In the genomic region with DNA sequence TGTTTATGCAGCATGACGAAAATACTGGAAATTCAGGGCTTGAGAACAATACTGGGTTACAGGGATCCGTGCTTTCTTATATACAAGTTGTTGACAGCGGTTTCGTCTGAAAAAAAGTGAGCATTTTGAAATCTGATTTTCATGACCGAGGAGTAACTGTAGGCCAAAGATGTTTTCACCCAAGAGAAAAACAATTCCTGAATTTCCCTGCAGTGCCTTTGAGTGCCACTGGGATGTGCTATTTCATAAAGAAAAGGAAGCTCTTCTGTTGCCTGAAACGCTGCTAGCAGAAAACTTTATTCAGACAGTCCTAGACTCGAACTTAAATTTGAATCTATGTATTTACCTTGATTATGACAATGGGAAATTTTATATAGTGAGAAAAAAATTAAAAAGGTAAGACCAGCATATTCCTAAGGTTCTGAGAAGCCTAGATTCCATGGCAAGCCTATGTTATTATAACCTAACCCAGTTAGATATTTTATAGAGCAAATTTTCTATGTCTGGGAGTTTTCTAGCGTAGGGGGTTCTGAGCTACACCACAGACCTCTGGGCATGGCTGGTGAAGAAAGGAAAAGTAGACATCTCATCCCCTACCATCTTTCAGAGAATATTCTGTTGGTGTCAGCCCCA, we compare ENCODE assay signal across 8 cellular contexts. TPM values are rescaled to one million over a fixed set of nuclear protein-coding genes. Genes with fewer than 3 reads are reported as not detected.
DNase-seq lines count a peak whose midpoint lies in the region; ATAC-seq and TF ChIP-seq lines count a peak whose summit lies in the region.

No MANE protein-coding gene starts in this region.

- peak; percentile 86 for TF ChIP-seq CTCF in 22Rv1 (IDR thresholded peaks at IDR 0.05)

- no peak overlapping the region for H3K23ac ChIP-seq in neuronal stem cell (ENCODE audit: low read depth, low read length, poor library complexity)

- no peak overlapping the region for H2BK5ac ChIP-seq in neuronal stem cell (ENCODE audit: low read length)

- intact Hi-C loops in activated T-helper 1 cell treated with anti-CD3 and anti-CD28 coated beads, Interleukin-12 subunit alpha, Interleukin-12 subunit beta, Interleukin-2, Interleukin-4 antibody, amounts not matched to agents 30 ng/mL and 10 ng/mL and 1 ng/mL, durations not matched to agents 14 hours and 24 hours and 36 hours (cut with micrococcal nuclease) = loop anchor here (1.0 to 10.0 kb wide), 10 partner anchors 232 to 1089 kb away; a partner anchor contains a TSS

- H4K91ac ChIP-seq in neuronal stem cell (ENCODE audit: low read depth, low read length, poor library complexity) = no peak overlapping the region

- H3K27ac ChIP-seq in 22Rv1 = no peak overlapping the region
- no peak overlapping the region for H3K27ac ChIP-seq in neuronal stem cell (replicated peaks; ENCODE audit: low read length)

- no peak overlapping the region for H2AK5ac ChIP-seq in neuronal stem cell (ENCODE audit: low read depth, low read length)

- H3K4me1 Mint-ChIP-seq in activated T-helper 1 cell treated with anti-CD3 and anti-CD28 coated beads, Interleukin-12 subunit alpha, Interleukin-12 subunit beta, Interleukin-2, Interleukin-4 antibody, amounts not matched to agents 30 ng/mL and 10 ng/mL and 1 ng/mL, durations not matched to agents 14 hours and 24 hours and 36 hours (ENCODE audit: low read depth) = peaks cover 7% of the 10 kb centered on the region

- no peak overlapping the region for H3K4me2 ChIP-seq in neuronal stem cell (ENCODE audit: insufficient read depth, low read length, poor library complexity, severe bottlenecking)

- H3K4me1 ChIP-seq in neuronal stem cell (ENCODE audit: control insufficient read depth in 2 of 2, insufficient read depth in 1 of 2, low read depth in 1 of 2, low read length in 2 of 2) = peaks cover 2% of the 10 kb centered on the region in 2 donors

- H2AFZ ChIP-seq in neuronal stem cell (ENCODE audit: low read length) = peak overlapping the region; percentile 78

- DNase-seq in G401 (ENCODE audit: low spot score) (peak; percentile 85), NCI-H2196 (lab: John Stamatoyannopoulos, UW; ENCODE audit: unreplicated experiment) (peak; percentile 81), fibroblast of the conjunctiva (ENCODE audit: low read depth) (peak; percentile 47), neuronal stem cell (ENCODE audit: low spot score) (peak; percentile 44)
- DNase-seq in activated CD4-positive, alpha-beta T cell treated with anti-CD3 and anti-CD28 coated beads, Interleukin-2, amount 50 U/mL, for 48 hours = peak; percentile 21 to 39
- no peak for DNase-seq in activated T-helper 1 cell treated with anti-CD3 and anti-CD28 coated beads, Interleukin-12 subunit alpha, Interleukin-12 subunit beta, Interleukin-2, Interleukin-4 antibody, amounts not matched to agents 30 ng/mL and 10 ng/mL and 1 ng/mL, durations not matched to agents 14 hours and 24 hours and 36 hours (ENCODE audit: low spot score)

- no peak overlapping the region for H3K18ac ChIP-seq in neuronal stem cell (ENCODE audit: low read length)

- H3K27ac Mint-ChIP-seq in activated T-helper 1 cell treated with anti-CD3 and anti-CD28 coated beads, Interleukin-12 subunit alpha, Interleukin-12 subunit beta, Interleukin-2, Interleukin-4 antibody, amounts not matched to agents 30 ng/mL and 10 ng/mL and 1 ng/mL, durations not matched to agents 14 hours and 24 hours and 36 hours = no peak overlapping the region

- no peak overlapping the region for H2BK12ac ChIP-seq in neuronal stem cell (ENCODE audit: low read length)

- no peak overlapping the region for H3K4ac ChIP-seq in neuronal stem cell (ENCODE audit: low read length)

- H3K36me3 ChIP-seq in neuronal stem cell (replicated peaks in 1 of 2; ENCODE audit: control insufficient read depth in 2 of 2, insufficient read depth in 2 of 2, low read length in 2 of 2) = no peaks in the 10 kb centered on the region

- no peaks in the 10 kb centered on the region for H3K27me3 ChIP-seq in neuronal stem cell (ENCODE audit: control insufficient read depth in 3 of 3, insufficient read depth in 3 of 3, low read depth in 1 of 3, low read length in 3 of 3)

- no peaks in the 10 kb centered on the region for H3K79me1 ChIP-seq in neuronal stem cell (ENCODE audit: low read depth, low read length)

- H3K27me3 Mint-ChIP-seq in activated T-helper 1 cell treated with anti-CD3 and anti-CD28 coated beads, Interleukin-12 subunit alpha, Interleukin-12 subunit beta, Interleukin-2, Interleukin-4 antibody, amounts not matched to agents 30 ng/mL and 10 ng/mL and 1 ng/mL, durations not matched to agents 14 hours and 24 hours and 36 hours (ENCODE audit: insufficient read depth) = peaks cover 12% of the 10 kb centered on the region

- no peaks in the 10 kb centered on the region for H3K9me3 Mint-ChIP-seq in activated T-helper 1 cell treated with anti-CD3 and anti-CD28 coated beads, Interleukin-12 subunit alpha, Interleukin-12 subunit beta, Interleukin-2, Interleukin-4 antibody, amounts not matched to agents 30 ng/mL and 10 ng/mL and 1 ng/mL, durations not matched to agents 14 hours and 24 hours and 36 hours

- no peak overlapping the region for H2BK15ac ChIP-seq in neuronal stem cell (ENCODE audit: low read length)

- no peak overlapping the region for H3K14ac ChIP-seq in neuronal stem cell (ENCODE audit: low read length)

- peak overlapping the region in 1 of 2 donors; percentile 20 for H3K4me3 ChIP-seq in neuronal stem cell (ENCODE audit: low read length in 2 of 2)

- no peak overlapping the region for H4K8ac ChIP-seq in neuronal stem cell (ENCODE audit: low read depth, low read length)

- no peak overlapping the region for H2BK120ac ChIP-seq in neuronal stem cell (ENCODE audit: low read depth, low read length)

- H3K9ac ChIP-seq in neuronal stem cell (ENCODE audit: low read depth, low read length, poor library complexity) = no peak overlapping the region

- no CpG with 5 or more reads among the region's 8 CpGs for WGBS in neuronal stem cell (ENCODE audit: extremely low coverage in 2 of 2, insufficient read length in 2 of 2, insufficient replicate concordance in 1 of 2), 2 donors

- H3K4me3 Mint-ChIP-seq in activated T-helper 1 cell treated with anti-CD3 and anti-CD28 coated beads, Interleukin-12 subunit alpha, Interleukin-12 subunit beta, Interleukin-2, Interleukin-4 antibody, amounts not matched to agents 30 ng/mL and 10 ng/mL and 1 ng/mL, durations not matched to agents 14 hours and 24 hours and 36 hours = no peak overlapping the region

- ATAC-seq in HG02852 (IDR thresholded peaks at IDR 0.05; ENCODE audit: unreplicated experiment) = peak; percentile 68

- in situ Hi-C loops in G401 (cut with HindIII; ENCODE audit: low sequenced_read_pairs) = no loop called here

- H3K36me3 Mint-ChIP-seq in activated T-helper 1 cell treated with anti-CD3 and anti-CD28 coated beads, Interleukin-12 subunit alpha, Interleukin-12 subunit beta, Interleukin-2, Interleukin-4 antibody, amounts not matched to agents 30 ng/mL and 10 ng/mL and 1 ng/mL, durations not matched to agents 14 hours and 24 hours and 36 hours (ENCODE audit: low read depth) = no peaks in the 10 kb centered on the region

- no peaks in the 10 kb centered on the region for H3K9me3 ChIP-seq in neuronal stem cell (replicated peaks in 1 of 2; ENCODE audit: control insufficient read depth in 2 of 2, insufficient read depth in 1 of 2, low read depth in 1 of 2, low read length in 2 of 2)

RNA-seq across cellular contexts. Expression of a gene that starts 30.2 kb away (rescaled TPM):
- 12.6 and 17.0 TPM in 2 replicates for total RNA-seq in G401 (2014; rRNA removed; shearing (Covaris generic))
- 0.15 TPM for polyA plus RNA-seq in neuronal stem cell (2013, experiment 1 of 2)
- polyA plus RNA-seq in neuronal stem cell (2013, experiment 2 of 2) = 0.07 TPM
- not detected in 2 replicates for total RNA-seq in activated T-helper 1 cell treated with anti-CD3 and anti-CD28 coated beads, Interleukin-12 subunit alpha, Interleukin-12 subunit beta, Interleukin-2, Interleukin-4 antibody, amounts not matched to agents 30 ng/mL and 10 ng/mL and 1 ng/mL, durations not matched to agents 14 hours and 24 hours and 36 hours

Comparison
In these comparisons a context has a peak if more than half of its experiments do, and no peak if none do; other contexts are left out.
1. RNA of a gene that starts 30.2 kb away (total RNA-seq): 12.6 to 17.0 TPM in G401; not detected in activated T-helper 1 cell treated with anti-CD3 and anti-CD28 coated beads, Interleukin-12 subunit alpha, Interleukin-12 subunit beta, Interleukin-2, Interleukin-4 antibody, amounts not matched to agents 30 ng/mL and 10 ng/mL and 1 ng/mL, durations not matched to agents 14 hours and 24 hours and 36 hours; every median in the first group is over 10 times any median in the second.